ENCODE assay signal across 8 cellular contexts in the genomic region with DNA sequence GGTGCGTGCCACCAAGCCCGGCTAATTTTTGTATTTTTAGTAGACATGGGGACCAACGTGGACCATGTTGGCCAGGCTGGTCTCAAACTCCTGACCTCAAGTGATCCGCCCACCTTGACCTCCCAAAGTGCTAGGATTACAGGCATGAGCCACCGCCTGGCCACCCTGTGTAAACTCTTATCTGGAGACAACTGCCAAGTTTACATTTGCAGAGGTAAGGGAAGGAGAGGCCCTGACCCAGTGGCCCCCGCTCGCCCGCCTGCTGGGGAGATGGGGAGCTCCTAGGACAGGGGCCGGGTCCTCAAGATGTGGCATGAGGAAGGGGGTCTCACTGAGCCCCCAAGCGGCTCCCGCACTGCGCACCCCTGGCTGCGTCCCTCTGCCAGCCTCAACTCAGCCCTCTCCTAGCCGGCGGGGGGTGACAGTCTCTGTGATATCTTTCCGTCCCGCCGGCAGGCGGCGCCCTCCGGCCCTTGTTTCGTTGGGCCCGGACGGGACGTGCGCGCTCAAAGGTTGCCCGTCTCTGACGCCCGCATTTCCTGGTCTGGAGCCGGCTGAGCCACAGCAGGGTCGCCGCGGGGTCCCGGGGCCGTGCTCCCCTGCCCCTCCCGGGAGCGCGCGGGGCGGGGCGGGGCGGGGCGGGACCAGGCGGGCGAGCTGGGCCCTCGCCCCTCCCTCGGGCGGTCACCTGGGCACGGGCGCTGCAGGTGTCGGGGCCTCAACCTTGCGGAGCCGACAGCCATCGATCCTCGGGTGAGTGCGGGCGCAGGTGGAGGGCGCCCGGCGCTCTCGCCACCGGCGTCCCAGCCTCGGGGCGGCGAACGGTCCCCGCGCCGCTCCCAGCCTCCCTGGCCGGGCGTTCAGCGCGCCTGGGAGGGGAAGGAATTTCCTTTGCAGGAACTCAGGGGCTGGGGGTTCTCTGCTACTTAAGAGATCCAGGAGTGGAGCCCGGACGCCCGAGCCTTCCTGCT. TPM values are rescaled to one million over a fixed set of nuclear protein-coding genes. Genes with fewer than 3 reads are reported as not detected.
DNase-seq lines count a peak whose midpoint lies in the region; ATAC-seq and TF ChIP-seq lines count a peak whose summit lies in the region.

A gene with protein sequence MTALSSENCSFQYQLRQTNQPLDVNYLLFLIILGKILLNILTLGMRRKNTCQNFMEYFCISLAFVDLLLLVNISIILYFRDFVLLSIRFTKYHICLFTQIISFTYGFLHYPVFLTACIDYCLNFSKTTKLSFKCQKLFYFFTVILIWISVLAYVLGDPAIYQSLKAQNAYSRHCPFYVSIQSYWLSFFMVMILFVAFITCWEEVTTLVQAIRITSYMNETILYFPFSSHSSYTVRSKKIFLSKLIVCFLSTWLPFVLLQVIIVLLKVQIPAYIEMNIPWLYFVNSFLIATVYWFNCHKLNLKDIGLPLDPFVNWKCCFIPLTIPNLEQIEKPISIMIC (plus strand): TSS at position 533 of the 971 bp plus-strand sequence. CDS start 45,978 bp downstream, outside the sequence.

- in situ Hi-C loops in SK-MEL-5 (cut with HindIII; ENCODE audit: low pct_unique_long_range_greater_than_20kb, low sequenced_read_pairs): no loop called here

- H3K9me3 ChIP-seq in heart left ventricle (no peaks in the 10 kb centered on the region), prostate gland (no peaks in the 10 kb centered on the region), vagina (no peaks in the 10 kb centered on the region)

- intact Hi-C loops in heart left ventricle (cut with DNase I): loop anchor here in 1 of 10 donors (5.0 kb wide), 1 partner anchor 175 kb away; no protein-coding TSS in a partner anchor
- intact Hi-C loops in prostate gland (cut with DNase I): no loop called here
- intact Hi-C loops in vagina (cut with DNase I): no loop called here

- H3K4me3 ChIP-seq in heart left ventricle (peak within 1 kb of the TSS; percentile 42 to 85 (median 70)), prostate gland (peak within 1 kb of the TSS; percentile 50 to 73), vagina (peak within 1 kb of the TSS; percentile 47 to 62)

- H3K4me1 ChIP-seq in heart left ventricle (peaks cover 0 to 18% (median 10%) of the 10 kb centered on the region in 12 donors), prostate gland (replicated peaks) (no peaks in the 10 kb centered on the region), vagina (peaks cover 15% of the 10 kb centered on the region)

- ATAC-seq in heart left ventricle: peak in 3 of 4 donors; percentile 87 to 89 (median 88)

- 4 to 18% (median 8%) methylated on average over 18 to 78 of the region's 78 CpGs for WGBS in heart left ventricle, 4 donors
- 7% methylated on average over 41 of the region's 78 CpGs for WGBS in prostate gland

- H3K36me3 ChIP-seq in heart left ventricle: no peaks in the 10 kb centered on the region
- H3K36me3 ChIP-seq in prostate gland: no peaks in the 10 kb centered on the region
- H3K36me3 ChIP-seq in vagina: no peaks in the 10 kb centered on the region

- peak; percentile 54 to 78 (median 64) for TF ChIP-seq CTCF in heart left ventricle (IDR thresholded peaks at IDR 0.05)
- peak; percentile 70 to 86 (median 83) for TF ChIP-seq CTCF in prostate gland (IDR thresholded peaks at IDR 0.05)
- peak in 2 of 3 experiments; percentile 26 to 47 for TF ChIP-seq CTCF in vagina (IDR thresholded peaks at IDR 0.05)

- peak in 1 of 2 donors; percentile 19 for TF ChIP-seq POLR2A in heart left ventricle (IDR thresholded peaks at IDR 0.05)
- TF ChIP-seq POLR2A in prostate gland (IDR thresholded peaks at IDR 0.05): no peak
- no peak for TF ChIP-seq POLR2A in vagina (IDR thresholded peaks at IDR 0.05)

- peak; percentile 42 for DNase-seq in GF-D8 (lab: John Stamatoyannopoulos, UW)
- peak; percentile 51 for DNase-seq in GOT3 (lab: John Stamatoyannopoulos, UW)
- DNase-seq in Kasumi-1 (lab: John Stamatoyannopoulos, UW): peak; percentile 73 to 74
- peak; percentile 53 for DNase-seq in SK-MEL-5 (ENCODE audit: low read depth, low spot score)
- DNase-seq in activated naive CD4-positive, alpha-beta T cell treated with Interleukin-2 at 50 U/mL for 16 hours: peak; percentile 81
- peak; percentile 60 to 91 (median 76) for DNase-seq in heart left ventricle
- peak; percentile 79 for DNase-seq in prostate gland (ENCODE audit: low spot score)
- DNase-seq in vagina (ENCODE audit: extremely low spot score in 2 of 2): no peak

- H3K27ac ChIP-seq in heart left ventricle (peak within 1 kb of the TSS in 2 of 12 donors; percentile 14 to 30), prostate gland (peak within 1 kb of the TSS; percentile 69 to 82), vagina (no peak within 1 kb of the TSS)

- H3K27me3 ChIP-seq in heart left ventricle (peaks cover 0 to 36% (median 14%) of the 10 kb centered on the region in 9 donors), prostate gland (replicated peaks; ENCODE audit: insufficient read depth) (no peaks in the 10 kb centered on the region), vagina (no peaks in the 10 kb centered on the region)

RNA-seq across cellular contexts. Expression of the gene that starts here (rescaled TPM):
- 3.2 and 3.7 TPM in 2 replicates for total RNA-seq in SK-MEL-5 (2014; rRNA removed; shearing (Covaris generic))
- 1.7 and 4.6 TPM in 2 replicates for polyA plus RNA-seq in SK-MEL-5 (2015; cell fraction: cytosol; rRNA removed)
- polyA plus RNA-seq in SK-MEL-5 (2015; cell fraction: nucleus; rRNA removed): 1.9 TPM in 1 of 2 replicates, not detected in the other
- total RNA-seq in heart left ventricle: 1 to 10 TPM in 4 of 9 donors, under 1 TPM in 5; 0.28 to 2.6 (median 0.99) TPM
- under 1 TPM; 0.65 to 1.00 TPM for polyA plus RNA-seq in heart left ventricle
- 10 to 100 TPM; 27.4 to 88.9 TPM for total RNA-seq in prostate gland
- total RNA-seq in vagina: 1.2 TPM

Comparison
In these comparisons a context has a peak if more than half of its experiments do, and no peak if none do; other contexts are left out.
1. DNase-seq: peak in GF-D8 (single experiment), GOT3 (single experiment), Kasumi-1 (2 of 2), SK-MEL-5 (single experiment), activated naive CD4-positive, alpha-beta T cell treated with Interleukin-2 at 50 U/mL for 16 hours (single experiment), heart left ventricle (5 of 5) and prostate gland (single experiment); none in vagina (0 of 2).
2. Peak in every context shown above with its lines, with median percentiles within 50 percentile points of each other: H3K4me3 ChIP-seq and CTCF ChIP-seq.